ENCODE assay signal across 1 cellular context in the genomic region with DNA sequence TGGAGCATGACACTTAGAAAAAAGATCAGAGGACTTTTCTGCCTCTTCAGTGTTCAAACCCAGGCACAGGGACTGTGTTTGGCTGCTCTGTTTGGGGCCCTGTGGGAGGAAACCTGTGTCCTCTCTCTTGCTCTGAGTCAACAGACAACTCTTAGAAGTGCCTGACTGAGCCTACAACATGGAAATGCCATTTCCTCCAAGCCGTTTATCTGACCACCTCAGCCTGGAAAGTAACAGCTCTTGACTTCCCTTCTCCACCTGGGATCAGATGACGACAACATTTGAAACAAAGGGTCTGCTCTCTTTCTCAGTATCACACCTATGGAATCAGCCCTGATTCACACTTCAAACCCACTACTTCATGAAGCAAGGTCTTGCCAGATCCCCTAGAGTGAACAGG.
TF ChIP-seq lines count a peak whose summit lies in the region.

No MANE protein-coding gene starts in this region.

TF ChIP-seq in K562, 482 proteins besides CTCF, POLR2A, EP300 and RAD21:
- TF ChIP-seq BDP1 (IDR thresholded peaks at IDR 0.05; ENCODE audit: insufficient read depth, insufficient read length) (no peak), ZBTB7A (IDR thresholded peaks at IDR 0.05; ENCODE audit: borderline replicate concordance, control insufficient read depth, low read depth, low read length) (no peak), CBFA2T2 (conservative IDR thresholded peaks at IDR 0.05) (peak; percentile 17; the same call in 1 of the 2 replicates), ETS1 (conservative IDR thresholded peaks at IDR 0.05; ENCODE audit: control insufficient read depth, low read depth, low read length) (no peak)
- TF ChIP-seq, protein P1, sequence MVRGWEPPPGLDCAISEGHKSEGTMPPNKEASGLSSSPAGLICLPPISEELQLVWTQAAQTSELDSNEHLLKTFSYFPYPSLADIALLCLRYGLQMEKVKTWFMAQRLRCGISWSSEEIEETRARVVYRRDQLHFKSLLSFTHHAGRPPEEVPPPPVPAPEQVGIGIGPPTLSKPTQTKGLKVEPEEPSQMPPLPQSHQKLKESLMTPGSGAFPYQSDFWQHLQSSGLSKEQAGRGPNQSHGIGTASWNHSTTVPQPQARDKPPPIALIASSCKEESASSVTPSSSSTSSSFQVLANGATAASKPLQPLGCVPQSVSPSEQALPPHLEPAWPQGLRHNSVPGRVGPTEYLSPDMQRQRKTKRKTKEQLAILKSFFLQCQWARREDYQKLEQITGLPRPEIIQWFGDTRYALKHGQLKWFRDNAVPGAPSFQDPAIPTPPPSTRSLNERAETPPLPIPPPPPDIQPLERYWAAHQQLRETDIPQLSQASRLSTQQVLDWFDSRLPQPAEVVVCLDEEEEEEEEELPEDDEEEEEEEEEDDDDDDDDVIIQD (CRISPR knock-in tag; IDR thresholded peaks at IDR 0.05) = 0 out of 2 replicates have a peak, but pooled peaks have one; percentile 31
